ENCODE assay signal across 11 cellular contexts in genomic region chr4:143372093-143372915, GRCh38.
DNase-seq lines count a peak whose midpoint lies in the region; ATAC-seq lines count a peak whose summit lies in the region.
"Had no signal": no experiment of that assay in that cellular context is flagged by ENCODE, and none has a peak within 500 bp of the region (broad histone marks: within the 10 kb centered on the region; RNA-seq: fewer than 3 reads in every experiment).

No MANE protein-coding gene starts in this region.

- peak overlapping the region; percentile 72 for H3K27ac Mint-ChIP-seq in memory B cell
- H3K27ac Mint-ChIP-seq: neural progenitor cell had no signal

- ATAC-seq in GM18868 (IDR thresholded peaks at IDR 0.05; ENCODE audit: unreplicated experiment) (peak; percentile 79), GM21619 (IDR thresholded peaks at IDR 0.05; ENCODE audit: unreplicated experiment) (peak; percentile 65), HG03175 (IDR thresholded peaks at IDR 0.05; ENCODE audit: unreplicated experiment) (peak; percentile 64), memory B cell (ENCODE audit: low read depth) (no peak)

- DNase-seq in memory B cell (ENCODE audit: low spot score in 2 of 2) = no peak
- DNase-seq in HK-2 (ENCODE audit: unreplicated experiment) = no peak
- no peak for DNase-seq in NCI-H1436 (lab: John Stamatoyannopoulos, UW)
- DNase-seq in NCI-H1417 (lab: John Stamatoyannopoulos, UW) = no peak
- no peak for DNase-seq in NCI-H345 (lab: John Stamatoyannopoulos, UW)
- DNase-seq: activated CD4-positive, alpha-beta T cell treated with anti-CD3 and anti-CD28 coated beads for 1 hour; GOT3 had no signal

- peaks cover 10% of the 10 kb centered on the region for H3K4me1 Mint-ChIP-seq in memory B cell

- H3K36me3 Mint-ChIP-seq in memory B cell = peaks cover 2% of the 10 kb centered on the region

- peaks cover 3% of the 10 kb centered on the region for H3K27me3 Mint-ChIP-seq in memory B cell

- no peak overlapping the region for H3K4me3 Mint-ChIP-seq in memory B cell
- H3K4me3 Mint-ChIP-seq: neural progenitor cell had no signal

- H3K9me3 Mint-ChIP-seq in memory B cell = no peaks in the 10 kb centered on the region
